In genomic region chr6:163014736-163015135, GRCh38 we compare ENCODE assay signal across 29 cellular contexts.
"Had no signal": no experiment of that assay in that cellular context is flagged by ENCODE, and none has a peak within 500 bp of the region (broad histone marks: within the 10 kb centered on the region; RNA-seq: fewer than 3 reads in every experiment).

No MANE protein-coding gene starts in this region.

- H3K4me3 Mint-ChIP-seq: naive thymus-derived CD8-positive, alpha-beta T cell; nephron; neural crest cell; stimulated activated naive B cell treated with anti-CD40 and anti-IgM and Interleukin-4, amounts not matched to agents 10 μg/mL and 1 μg/mL and 100 μg/mL, for 72 hours had no signal

- H3K4me1 ChIP-seq: left lung, lower lobe of right lung, pancreas, prostate gland, stomach, testis, thyroid gland, transverse colon, upper lobe of left lung, vagina had no signal

- H3K4me3 ChIP-seq: left lung, lower lobe of right lung, pancreas, prostate gland, skin epidermis, stomach, testis, thyroid gland, transverse colon, upper lobe of left lung, vagina had no signal

- H3K27me3 ChIP-seq: left lung, pancreas, stomach, testis, thyroid gland, transverse colon, upper lobe of left lung, vagina had no signal

- H3K36me3 ChIP-seq: left lung, lower lobe of right lung, pancreas, prostate gland, stomach, thyroid gland, transverse colon, upper lobe of left lung, vagina had no signal

- H3K27me3 Mint-ChIP-seq: naive thymus-derived CD8-positive, alpha-beta T cell; stimulated activated naive B cell treated with anti-CD40 and anti-IgM and Interleukin-4, amounts not matched to agents 10 μg/mL and 1 μg/mL and 100 μg/mL, for 72 hours had no signal

- H3K9me3 ChIP-seq: lower lobe of right lung, pancreas, prostate gland, stomach, testis, thyroid gland, upper lobe of left lung, vagina had no signal

- H3K27ac Mint-ChIP-seq: naive thymus-derived CD8-positive, alpha-beta T cell; nephron; stimulated activated naive B cell treated with anti-CD40 and anti-IgM and Interleukin-4, amounts not matched to agents 10 μg/mL and 1 μg/mL and 100 μg/mL, for 72 hours had no signal

- FAIRE-seq: pancreas had no signal

- H3K4me1 Mint-ChIP-seq: naive thymus-derived CD8-positive, alpha-beta T cell; nephron; neural crest cell; stimulated activated naive B cell treated with anti-CD40 and anti-IgM and Interleukin-4, amounts not matched to agents 10 μg/mL and 1 μg/mL and 100 μg/mL, for 72 hours had no signal

- DNase-seq: islet precursor cell; left colon; left lung; lower lobe of right lung; mammary epithelial cell; mesenchymal stem cell; naive thymus-derived CD8-positive, alpha-beta T cell; nucleus accumbens; pancreas; posterior cingulate gyrus; retina; right cardiac atrium; stimulated activated CD4-positive, alpha-beta T cell treated with anti-CD3 and anti-CD28 coated beads, Interleukin-12 subunit alpha, Interleukin-12 subunit beta, amount 100 ng/mL, for 4 hours; stimulated activated CD4-positive, alpha-beta T cell treated with anti-CD3 and anti-CD28 coated beads, Interleukin-15, amount 100 ng/mL, for 24 hours; stimulated activated CD4-positive, alpha-beta T cell treated with anti-CD3 and anti-CD28 coated beads, Interleukin-2, amount 100 ng/mL, for 24 hours; stimulated activated CD4-positive, alpha-beta T cell treated with anti-CD3 and anti-CD28 coated beads, Interleukin-4, amount 100 ng/mL, for 1 hour; stimulated activated naive B cell treated with anti-CD40 and anti-IgM and Interleukin-4, amounts not matched to agents 10 μg/mL and 1 μg/mL and 100 μg/mL, for 72 hours; stimulated activated naive CD8-positive, alpha-beta T cell treated with anti-CD3 and anti-CD28 coated beads, Interleukin-15, Interleukin-2, amounts not matched to agents 100 U/mL and 50 U/mL, for 24 hours; stomach; testis; thyroid gland; transverse colon; upper lobe of left lung had no signal

- ATAC-seq: left colon; left lung; lower lobe of right lung; naive thymus-derived CD8-positive, alpha-beta T cell; pancreas; right cardiac atrium; sciatic nerve; stimulated activated naive B cell treated with anti-CD40 and anti-IgM and Interleukin-4, amounts not matched to agents 10 μg/mL and 1 μg/mL and 100 μg/mL, for 72 hours; stimulated activated naive CD8-positive, alpha-beta T cell treated with anti-CD3 and anti-CD28 coated beads, Interleukin-15, Interleukin-2, amounts not matched to agents 100 U/mL and 50 U/mL, for 24 hours had no signal

- H3K27ac ChIP-seq: left lung, lower lobe of right lung, pancreas, prostate gland, stomach, testis, thyroid gland, transverse colon, upper lobe of left lung, vagina had no signal

- H3K36me3 Mint-ChIP-seq: stimulated activated naive B cell treated with anti-CD40 and anti-IgM and Interleukin-4, amounts not matched to agents 10 μg/mL and 1 μg/mL and 100 μg/mL, for 72 hours had no signal
